Comparison of ENCODE assay signal across 20 cellular contexts in genomic region chr9:93613174-93613573, GRCh38. TPM values are rescaled to one million over a fixed set of nuclear protein-coding genes. Genes with fewer than 3 reads are reported as not detected.
DNase-seq lines count a peak whose midpoint lies in the region; ATAC-seq and TF ChIP-seq lines count a peak whose summit lies in the region.
"Had no signal": no experiment of that assay in that cellular context is flagged by ENCODE, and none has a peak within 500 bp of the region (broad histone marks: within the 10 kb centered on the region; RNA-seq: fewer than 3 reads in every experiment).

No MANE protein-coding gene starts in this region.

- peaks cover 21% of the 10 kb centered on the region for H3K36me3 Mint-ChIP-seq in activated CD8-positive, alpha-beta T cell treated with anti-CD3 and anti-CD28 coated beads for 36 hours (ENCODE audit: low read depth)
- H3K36me3 Mint-ChIP-seq in activated CD8-positive, alpha-beta T cell treated with anti-CD3 and anti-CD28 coated beads, Interleukin-2, amount 10 ng/mL, durations not matched to agents 7 days and 5 days (ENCODE audit: low read depth), result peaks cover 18% of the 10 kb centered on the region
- peaks cover 18% of the 10 kb centered on the region for H3K36me3 Mint-ChIP-seq in CD4-positive, CD25-positive, alpha-beta regulatory T cell
- H3K36me3 Mint-ChIP-seq in stimulated activated naive B cell treated with anti-CD40 and anti-IgM and Interleukin-4, amounts not matched to agents 10 μg/mL and 1 μg/mL and 100 μg/mL, for 72 hours, result peaks cover 18 to 21% of the 10 kb centered on the region in 2 donors

- ATAC-seq in activated CD8-positive, alpha-beta T cell treated with anti-CD3 and anti-CD28 coated beads for 36 hours, result no peak
- ATAC-seq in activated CD8-positive, alpha-beta T cell treated with anti-CD3 and anti-CD28 coated beads, Interleukin-2, amount 10 ng/mL, durations not matched to agents 7 days and 5 days, result no peak
- ATAC-seq in CD4-positive, CD25-positive, alpha-beta regulatory T cell (ENCODE audit: low read depth in 2 of 2), result no peak
- ATAC-seq in stimulated activated naive B cell treated with anti-CD40 and anti-IgM and Interleukin-4, amounts not matched to agents 10 μg/mL and 1 μg/mL and 100 μg/mL, for 72 hours (replicated peaks), result no peak
- no peak for ATAC-seq in HG02938 (IDR thresholded peaks at IDR 0.05; ENCODE audit: unreplicated experiment)
- ATAC-seq: PC-3 had no signal

- CTCF ChIA-PET in activated CD8-positive, alpha-beta T cell treated with anti-CD3 and anti-CD28 coated beads for 36 hours (lab: Charles Lee), result no interaction called here
- CTCF ChIA-PET in activated CD8-positive, alpha-beta T cell treated with anti-CD3 and anti-CD28 coated beads, Interleukin-2, amount 10 ng/mL, durations not matched to agents 7 days and 5 days (lab: Charles Lee), result no interaction called here

- no peak for TF ChIP-seq CTCF in activated CD8-positive, alpha-beta T cell treated with anti-CD3 and anti-CD28 coated beads for 36 hours (IDR thresholded peaks at IDR 0.05)
- TF ChIP-seq CTCF in colonic mucosa (IDR thresholded peaks at IDR 0.05), result no peak

- peaks cover 25% of the 10 kb centered on the region for H3K4me1 Mint-ChIP-seq in activated CD8-positive, alpha-beta T cell treated with anti-CD3 and anti-CD28 coated beads for 36 hours (ENCODE audit: low read depth)
- peaks cover 6% of the 10 kb centered on the region for H3K4me1 Mint-ChIP-seq in activated CD8-positive, alpha-beta T cell treated with anti-CD3 and anti-CD28 coated beads, Interleukin-2, amount 10 ng/mL, durations not matched to agents 7 days and 5 days (ENCODE audit: low read depth)
- H3K4me1 Mint-ChIP-seq in CD4-positive, CD25-positive, alpha-beta regulatory T cell, result peaks cover 15 to 32% (median 19%) of the 10 kb centered on the region in 4 donors
- H3K4me1 Mint-ChIP-seq in stimulated activated naive B cell treated with anti-CD40 and anti-IgM and Interleukin-4, amounts not matched to agents 10 μg/mL and 1 μg/mL and 100 μg/mL, for 72 hours, result peaks cover 15 to 16% of the 10 kb centered on the region in 2 donors

- DNase-seq in activated CD8-positive, alpha-beta T cell treated with anti-CD3 and anti-CD28 coated beads for 36 hours, result no peak
- no peak for DNase-seq in activated CD8-positive, alpha-beta T cell treated with anti-CD3 and anti-CD28 coated beads, Interleukin-2, amount 10 ng/mL, durations not matched to agents 7 days and 5 days
- no peak for DNase-seq in CD4-positive, CD25-positive, alpha-beta regulatory T cell
- DNase-seq in colonic mucosa (peak; percentile 5), erythroblast (lab: John Stamatoyannopoulos, UW) (no peak), NCI-H69 (lab: John Stamatoyannopoulos, UW) (no peak)
- no peak for DNase-seq in stimulated activated naive B cell treated with anti-CD40 and anti-IgM and Interleukin-4, amounts not matched to agents 10 μg/mL and 1 μg/mL and 100 μg/mL, for 72 hours
- DNase-seq: Caco-2; CD4-positive, alpha-beta memory T cell; DMS 273 treated with DMSO at 0.1 percent for 48 hours; DMS79 treated with DMSO at 0.1 percent for 48 hours; Karpas-422; NCI-H187; NCI-H2107; NCI-H446 treated with DMSO at 0.1 percent for 48 hours; NCI-H526 treated with DMSO at 0.1 percent for 48 hours; PC-3 had no signal

- peak overlapping the region; percentile 47 for H3K27ac Mint-ChIP-seq in activated CD8-positive, alpha-beta T cell treated with anti-CD3 and anti-CD28 coated beads for 36 hours
- H3K27ac Mint-ChIP-seq in activated CD8-positive, alpha-beta T cell treated with anti-CD3 and anti-CD28 coated beads, Interleukin-2, amount 10 ng/mL, durations not matched to agents 7 days and 5 days, result no peak overlapping the region
- peak overlapping the region in 2 of 3 donors; percentile 51 to 86 for H3K27ac Mint-ChIP-seq in CD4-positive, CD25-positive, alpha-beta regulatory T cell
- peak overlapping the region; percentile 39 for H3K27ac Mint-ChIP-seq in stimulated activated naive B cell treated with anti-CD40 and anti-IgM and Interleukin-4, amounts not matched to agents 10 μg/mL and 1 μg/mL and 100 μg/mL, for 72 hours
- H3K27ac Mint-ChIP-seq: B cell had no signal

- H3K4me3 Mint-ChIP-seq in activated CD8-positive, alpha-beta T cell treated with anti-CD3 and anti-CD28 coated beads for 36 hours, result no peak overlapping the region
- H3K4me3 Mint-ChIP-seq in activated CD8-positive, alpha-beta T cell treated with anti-CD3 and anti-CD28 coated beads, Interleukin-2, amount 10 ng/mL, durations not matched to agents 7 days and 5 days, result no peak overlapping the region
- H3K4me3 Mint-ChIP-seq in CD4-positive, CD25-positive, alpha-beta regulatory T cell, result no peak overlapping the region
- peak overlapping the region; percentile 12 to 19 for H3K4me3 Mint-ChIP-seq in stimulated activated naive B cell treated with anti-CD40 and anti-IgM and Interleukin-4, amounts not matched to agents 10 μg/mL and 1 μg/mL and 100 μg/mL, for 72 hours
- H3K4me3 Mint-ChIP-seq: B cell had no signal

- H3K36me3 ChIP-seq in CD4-positive, CD25-positive, alpha-beta regulatory T cell (ENCODE audit: control insufficient read depth, insufficient read depth, low read length), result peaks cover 2% of the 10 kb centered on the region
- no peaks in the 10 kb centered on the region for H3K36me3 ChIP-seq in colonic mucosa

- no peaks in the 10 kb centered on the region for H3K27me3 ChIP-seq in CD4-positive, CD25-positive, alpha-beta regulatory T cell (ENCODE audit: control insufficient read depth, insufficient read depth, low read length)
- no peaks in the 10 kb centered on the region for H3K27me3 ChIP-seq in colonic mucosa

- no peaks in the 10 kb centered on the region for H3K27me3 Mint-ChIP-seq in activated CD8-positive, alpha-beta T cell treated with anti-CD3 and anti-CD28 coated beads for 36 hours
- no peaks in the 10 kb centered on the region for H3K27me3 Mint-ChIP-seq in activated CD8-positive, alpha-beta T cell treated with anti-CD3 and anti-CD28 coated beads, Interleukin-2, amount 10 ng/mL, durations not matched to agents 7 days and 5 days (ENCODE audit: low read depth)
- no peaks in the 10 kb centered on the region for H3K27me3 Mint-ChIP-seq in CD4-positive, CD25-positive, alpha-beta regulatory T cell
- no peaks in the 10 kb centered on the region for H3K27me3 Mint-ChIP-seq in stimulated activated naive B cell treated with anti-CD40 and anti-IgM and Interleukin-4, amounts not matched to agents 10 μg/mL and 1 μg/mL and 100 μg/mL, for 72 hours
- H3K27me3 Mint-ChIP-seq: B cell; CD4-positive, alpha-beta memory T cell had no signal

- intact Hi-C loops in activated CD8-positive, alpha-beta T cell treated with anti-CD3 and anti-CD28 coated beads for 36 hours (cut with micrococcal nuclease), result no loop called here
- intact Hi-C loops in colonic mucosa (cut with DNase I), result no loop called here

- H3K4me1 ChIP-seq in CD4-positive, CD25-positive, alpha-beta regulatory T cell (ENCODE audit: control insufficient read depth, insufficient read depth, low read length, poor library complexity, severe bottlenecking), result peaks cover 14% of the 10 kb centered on the region
- H3K4me1 ChIP-seq in colonic mucosa, result no peaks in the 10 kb centered on the region
- H3K4me1 ChIP-seq: Caco-2 had no signal

- POLR2A ChIA-PET in activated CD8-positive, alpha-beta T cell treated with anti-CD3 and anti-CD28 coated beads for 36 hours (lab: Charles Lee), result no interaction called here
- POLR2A ChIA-PET in activated CD8-positive, alpha-beta T cell treated with anti-CD3 and anti-CD28 coated beads, Interleukin-2, amount 10 ng/mL, durations not matched to agents 7 days and 5 days (lab: Charles Lee), result no interaction called here

- H3K27ac ChIP-seq in CD4-positive, CD25-positive, alpha-beta regulatory T cell (ENCODE audit: insufficient read depth, low read length, poor library complexity, severe bottlenecking), result no peak overlapping the region
- H3K27ac ChIP-seq in colonic mucosa, result no peak overlapping the region
- H3K27ac ChIP-seq: SK-N-MC had no signal

- TF ChIP-seq POLR2A in erythroblast (IDR thresholded peaks at IDR 0.05; ENCODE audit: low read length), result no peak

- H3K9me3 Mint-ChIP-seq in activated CD8-positive, alpha-beta T cell treated with anti-CD3 and anti-CD28 coated beads for 36 hours, result peaks cover 14% of the 10 kb centered on the region
- H3K9me3 Mint-ChIP-seq in activated CD8-positive, alpha-beta T cell treated with anti-CD3 and anti-CD28 coated beads, Interleukin-2, amount 10 ng/mL, durations not matched to agents 7 days and 5 days (ENCODE audit: insufficient read depth), result peaks cover 11% of the 10 kb centered on the region
- H3K9me3 Mint-ChIP-seq in CD4-positive, CD25-positive, alpha-beta regulatory T cell, result peaks cover 0 to 15% (median 9%) of the 10 kb centered on the region in 7 donors
- H3K9me3 Mint-ChIP-seq in stimulated activated naive B cell treated with anti-CD40 and anti-IgM and Interleukin-4, amounts not matched to agents 10 μg/mL and 1 μg/mL and 100 μg/mL, for 72 hours, result peaks cover 12 to 15% of the 10 kb centered on the region in 2 donors

- no peak overlapping the region for H3K4me3 ChIP-seq in CD4-positive, CD25-positive, alpha-beta regulatory T cell (ENCODE audit: low read depth, low read length)
- H3K4me3 ChIP-seq in colonic mucosa, result no peak overlapping the region
- H3K4me3 ChIP-seq: SK-N-MC had no signal

- no peak overlapping the region for H3K9ac ChIP-seq in colonic mucosa (ENCODE audit: low read depth in 2 of 2, low read length in 2 of 2)

- peaks cover 8 to 17% of the 10 kb centered on the region in 2 experiments for H3K9me3 ChIP-seq in CD4-positive, CD25-positive, alpha-beta regulatory T cell (ENCODE audit: control insufficient read depth in 2 of 2, low read length in 2 of 2)
- H3K9me3 ChIP-seq in colonic mucosa, result no peaks in the 10 kb centered on the region
- H3K9me3 ChIP-seq: Caco-2 had no signal

RNA-seq across cellular contexts. Expression of gene PHF2, which starts 36.8 kb away (rescaled TPM):
- 10 to 100 TPM; 12.9 to 13.1 TPM for total RNA-seq in activated CD8-positive, alpha-beta T cell treated with anti-CD3 and anti-CD28 coated beads for 36 hours
- total RNA-seq in activated CD8-positive, alpha-beta T cell treated with anti-CD3 and anti-CD28 coated beads, Interleukin-2, amount 10 ng/mL, durations not matched to agents 7 days and 5 days, result 10 to 100 TPM; 22.1 to 23.5 TPM
- 29.4 TPM for total RNA-seq in CD4-positive, CD25-positive, alpha-beta regulatory T cell
- polyA plus RNA-seq in CD4-positive, CD25-positive, alpha-beta regulatory T cell, result 1 to 10 TPM in 2 of 4 donors, under 1 TPM in 2; 0.37 to 1.3 (median 0.94) TPM
- total RNA-seq in colonic mucosa, result 10 to 100 TPM; 22.7 to 23.4 TPM

Comparison
In these comparisons a context has a peak if more than half of its experiments do, and no peak if none do; other contexts are left out.
1. H3K4me3 Mint-ChIP-seq: peak in stimulated activated naive B cell treated with anti-CD40 and anti-IgM and Interleukin-4, amounts not matched to agents 10 μg/mL and 1 μg/mL and 100 μg/mL, for 72 hours (2 of 2); none in activated CD8-positive, alpha-beta T cell treated with anti-CD3 and anti-CD28 coated beads for 36 hours (single experiment), activated CD8-positive, alpha-beta T cell treated with anti-CD3 and anti-CD28 coated beads, Interleukin-2, amount 10 ng/mL, durations not matched to agents 7 days and 5 days (single experiment) and CD4-positive, CD25-positive, alpha-beta regulatory T cell (0 of 4).